In the genomic region with DNA sequence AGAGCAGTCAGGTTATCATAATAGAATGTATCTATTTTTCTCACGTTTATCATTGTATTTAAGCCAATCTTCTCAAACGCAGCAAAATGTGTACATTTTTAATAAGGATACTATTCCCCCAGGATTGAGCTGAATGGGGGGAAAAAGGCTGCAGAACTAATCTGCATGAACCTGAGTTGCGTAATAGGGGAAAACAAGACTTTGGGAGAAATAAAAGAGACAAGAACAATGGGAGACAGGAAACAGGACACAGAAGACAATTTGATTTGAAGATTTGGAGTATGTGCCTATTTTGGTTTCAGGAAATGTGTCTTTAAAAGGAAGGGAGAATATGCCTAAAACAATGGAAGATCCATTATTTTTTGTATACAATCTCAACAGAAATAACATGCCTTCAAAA, we compare ENCODE assay signal across 2 cellular contexts.
TF ChIP-seq lines count a peak whose summit lies in the region.

No MANE protein-coding gene starts in this region.

TF ChIP-seq in IMR-90, 13 proteins besides CTCF, POLR2A, EP300 and RAD21 (continued from another document):
- TF ChIP-seq, protein P1, sequence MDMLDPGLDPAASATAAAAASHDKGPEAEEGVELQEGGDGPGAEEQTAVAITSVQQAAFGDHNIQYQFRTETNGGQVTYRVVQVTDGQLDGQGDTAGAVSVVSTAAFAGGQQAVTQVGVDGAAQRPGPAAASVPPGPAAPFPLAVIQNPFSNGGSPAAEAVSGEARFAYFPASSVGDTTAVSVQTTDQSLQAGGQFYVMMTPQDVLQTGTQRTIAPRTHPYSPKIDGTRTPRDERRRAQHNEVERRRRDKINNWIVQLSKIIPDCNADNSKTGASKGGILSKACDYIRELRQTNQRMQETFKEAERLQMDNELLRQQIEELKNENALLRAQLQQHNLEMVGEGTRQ (IDR thresholded peaks at IDR 0.05; ENCODE audit: low read depth, low read length), result no peak
- no peak for TF ChIP-seq RCOR1 (IDR thresholded peaks at IDR 0.05; ENCODE audit: insufficient replicate concordance, low read length)
TF ChIP-seq in IMR-90: peak in this region for 1.

TF ChIP-seq in endothelial cell of umbilical vein, 7 proteins besides CTCF, POLR2A, EP300 and RAD21 (continued from another document):
- TF ChIP-seq MYC (IDR thresholded peaks at IDR 0.05; ENCODE audit: low read depth, low read length), result no peak
- no peak for TF ChIP-seq POLR2AphosphoS5 (IDR thresholded peaks at IDR 0.05; ENCODE audit: insufficient read depth, low read depth, low read length)
- no peak for TF ChIP-seq JUN (IDR thresholded peaks at IDR 0.05; ENCODE audit: borderline replicate concordance, insufficient read depth, insufficient read length, low read depth)
- no peak for TF ChIP-seq GATA2 (IDR thresholded peaks at IDR 0.05; ENCODE audit: insufficient read depth, insufficient read length, low read depth, low read length)
TF ChIP-seq in endothelial cell of umbilical vein: peak in this region for 0.
